Comparison of ENCODE assay signal across 8 cellular contexts in the genomic region with DNA sequence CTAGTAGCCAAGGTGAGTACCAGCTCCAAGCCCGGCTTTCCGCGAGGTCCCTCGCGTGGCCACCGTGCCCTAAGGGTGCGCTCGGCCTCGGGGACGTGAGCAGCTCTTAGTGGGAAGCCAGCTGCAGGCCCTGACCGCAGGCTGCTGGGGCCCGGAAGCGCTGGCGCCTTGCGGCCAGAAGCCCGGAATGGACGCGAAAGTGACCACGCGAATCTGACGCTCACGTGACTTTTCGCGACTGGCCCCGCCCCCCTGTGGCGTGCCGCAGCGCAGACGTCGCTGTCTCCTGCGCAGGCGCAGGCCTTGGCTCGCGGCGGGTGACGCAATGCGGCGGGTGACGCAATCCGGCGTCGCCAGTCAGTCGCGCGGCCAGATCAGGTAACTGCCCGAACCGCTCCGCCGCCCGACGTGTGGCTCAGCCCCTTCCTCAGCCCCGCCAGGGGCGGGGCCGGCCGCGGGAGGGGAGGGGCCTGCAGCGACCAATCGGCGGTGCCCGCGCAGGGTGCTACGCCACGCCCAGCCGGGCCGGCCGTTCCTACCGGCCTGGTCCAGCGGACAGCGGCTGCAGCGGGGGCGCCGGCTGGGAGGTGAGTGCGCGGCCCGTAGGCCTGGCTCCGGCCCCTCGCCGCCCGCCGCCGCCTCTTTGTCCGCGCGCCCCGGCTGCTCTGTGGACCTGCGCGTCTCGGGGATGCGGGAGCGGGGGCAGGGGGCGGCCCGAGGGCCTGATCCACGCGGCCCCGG. TPM values are rescaled to one million over a fixed set of nuclear protein-coding genes. Genes with fewer than 3 reads are reported as not detected.
A peak's percentile ranks its signal among the peaks of the same experiment; 100 is the strongest.
DNase-seq lines count a peak whose midpoint lies in the region; ATAC-seq, FAIRE-seq and TF ChIP-seq lines count a peak whose summit lies in the region.

A gene (plus strand): TSS at position 532 of the 741 bp plus-strand sequence. CDS start 2,202 bp downstream, outside the sequence.

- peaks cover 11% of the 10 kb centered on the region for H3K36me3 Mint-ChIP-seq in mesothelial cell of epicardium

- H3K4me1 ChIP-seq in OCI-LY1 (ENCODE audit: insufficient read depth, low read length, severe bottlenecking) = peaks cover 61% of the 10 kb centered on the region

- H3K4me1 Mint-ChIP-seq in mesothelial cell of epicardium = peaks cover 58% of the 10 kb centered on the region

- peaks cover 39% of the 10 kb centered on the region for H3K79me2 ChIP-seq in OCI-LY1 (ENCODE audit: insufficient read depth, low read length)

- H3K36me3 ChIP-seq in OCI-LY1 (ENCODE audit: insufficient read depth, low read length) = peaks cover 26% of the 10 kb centered on the region

- no peaks in the 10 kb centered on the region for H3K27me3 ChIP-seq in OCI-LY1 (ENCODE audit: insufficient read depth, low read length)

- DNase-seq in D721Med (ENCODE audit: insufficient read length, low spot score) (peak; percentile 55), HuH-7 (ENCODE audit: low spot score) (peak; percentile 99), mesothelial cell of epicardium (ENCODE audit: low spot score in 2 of 2, unreplicated experiment in 2 of 2) (peak; percentile 98 to 100)
- DNase-seq in activated CD8-positive, alpha-beta memory T cell treated with anti-CD3 and anti-CD28 coated beads, Interleukin-2, amount 50 U/mL, for 4 hours = peak; percentile 98
- peak; percentile 94 to 98 for DNase-seq in stimulated activated CD8-positive, alpha-beta memory T cell treated with anti-CD3 and anti-CD28 coated beads, Interleukin-15, amount 100 ng/mL, for 4 hours (ENCODE audit: low read depth in 2 of 2)

- H2AFZ ChIP-seq in OCI-LY1 (ENCODE audit: low read length) = no peak within 1 kb of the TSS

- no peaks in the 10 kb centered on the region for H3F3A ChIP-seq in OCI-LY1 (ENCODE audit: insufficient read depth, low read length)

- TF ChIP-seq CTCF in D721Med (IDR thresholded peaks at IDR 0.05; ENCODE audit: insufficient read depth, missing control alignments) (no peak), OCI-LY1 (IDR thresholded peaks at IDR 0.05; ENCODE audit: low read length) (no peak), mesothelial cell of epicardium (IDR thresholded peaks at IDR 0.05; ENCODE audit: unreplicated experiment) (no peak)

- ATAC-seq in GM21526 (IDR thresholded peaks at IDR 0.05; ENCODE audit: low FRiP score, unreplicated experiment) = peak; percentile 60

- peak within 1 kb of the TSS; percentile 71 for H3K4me3 ChIP-seq in OCI-LY1 (ENCODE audit: low read depth, low read length, poor library complexity, severe bottlenecking)

- H3K27ac ChIP-seq in OCI-LY1 (ENCODE audit: low read depth, low read length, poor library complexity, severe bottlenecking) = peak within 1 kb of the TSS; percentile 89

- no peak for FAIRE-seq in D721Med (lab: Jason Lieb, UNC)

- no peaks in the 10 kb centered on the region for H3K9me2 ChIP-seq in OCI-LY1 (ENCODE audit: low read depth, low read length)

- H3K4me3 Mint-ChIP-seq in mesothelial cell of epicardium = peak within 1 kb of the TSS; percentile 96

- in situ Hi-C loops in endometrial microvascular endothelial cells (cut with HindIII; ENCODE audit: inconsistent ontology term, low pct_unique_long_range_greater_than_20kb, low sequenced_read_pairs) = no loop called here

- no peaks in the 10 kb centered on the region for H4K20me1 ChIP-seq in OCI-LY1 (ENCODE audit: insufficient read depth, low read length)

- H3K9me3 Mint-ChIP-seq in mesothelial cell of epicardium = no peaks in the 10 kb centered on the region

- H3K27ac Mint-ChIP-seq in mesothelial cell of epicardium = peak within 1 kb of the TSS; percentile 98

- peak within 1 kb of the TSS; percentile 97 for H3K4me2 ChIP-seq in OCI-LY1 (ENCODE audit: low read length)

- H3K27me3 Mint-ChIP-seq in mesothelial cell of epicardium (ENCODE audit: low read depth) = no peaks in the 10 kb centered on the region

- H3K9ac ChIP-seq in OCI-LY1 (ENCODE audit: low read length) = peak within 1 kb of the TSS; percentile 91

- no peaks in the 10 kb centered on the region for H3K9me3 ChIP-seq in OCI-LY1 (ENCODE audit: low read length)

RNA-seq across cellular contexts. Expression of the gene that starts here (rescaled TPM):
- total RNA-seq in endometrial microvascular endothelial cells (ENCODE audit: inconsistent ontology term) (10.9 TPM), mesothelial cell of epicardium (13.9 to 15.3 TPM (median 15.0 TPM) in 3 replicates)

Comparison
In these comparisons a context has a peak if more than half of its experiments do, and no peak if none do; other contexts are left out.
1. Peak in every context shown above with its lines: DNase-seq, ATAC-seq, H3K4me3 ChIP-seq and H3K27ac ChIP-seq.